8 cellular contexts compared by ENCODE assay signal in genomic region chr1:100895540-100896480, GRCh38. TPM values are rescaled to one million over a fixed set of nuclear protein-coding genes. Genes with fewer than 3 reads are reported as not detected.
DNase-seq lines count a peak whose midpoint lies in the region; ATAC-seq, FAIRE-seq and TF ChIP-seq lines count a peak whose summit lies in the region.

TSS of gene SLC30A7 (plus strand) at chr1:100896090. CDS start at chr1:100896263, 173 bp downstream.

- FAIRE-seq in kidney (lab: Jason Lieb, UNC): no peak

- H3K36me3 ChIP-seq in kidney (ENCODE audit: control insufficient read depth in 1 of 2, insufficient read depth in 2 of 2, low read length in 2 of 2): peaks cover 0 to 6% of the 10 kb centered on the region in 2 donors

- DNase-seq in Ammon's horn (ENCODE audit: low spot score) (peak; percentile 94), NCI-H510A (lab: John Stamatoyannopoulos, UW) (peak; percentile 72), cerebellum (ENCODE audit: low spot score) (peak; percentile 92), kidney (peak; percentile 98)
- DNase-seq in activated CD4-positive, alpha-beta T cell treated with anti-CD3 and anti-CD28 coated beads for 24 hours (ENCODE audit: low read depth in 2 of 2): peak; percentile 97
- DNase-seq in stimulated activated CD4-positive, alpha-beta T cell treated with anti-CD3 and anti-CD28 coated beads, Interleukin-15, amount 100 ng/mL, for 1 hour (ENCODE audit: low read depth in 1 of 2, low spot score in 1 of 2): peak; percentile 94 to 98

- H3K27ac ChIP-seq in kidney (ENCODE audit: low read depth in 2 of 2, low read length in 2 of 2): peak within 1 kb of the TSS; percentile 99

- H3K4me1 ChIP-seq in kidney (ENCODE audit: control insufficient read depth in 1 of 2, insufficient read depth in 1 of 2, low read depth in 1 of 2, low read length in 2 of 2): peaks cover 8 to 19% of the 10 kb centered on the region in 2 donors

- ATAC-seq in HG03378 (IDR thresholded peaks at IDR 0.05; ENCODE audit: unreplicated experiment): peak; percentile 68

- no peak for TF ChIP-seq CTCF in kidney (IDR thresholded peaks at IDR 0.05; ENCODE audit: borderline replicate concordance, extremely low read depth, insufficient read depth)

- H3K9ac ChIP-seq in kidney (ENCODE audit: low read length in 2 of 2): peak within 1 kb of the TSS; percentile 98 to 99

- intact Hi-C loops in kidney (cut with DNase I): no loop called here

- no peaks in the 10 kb centered on the region for H3K9me3 ChIP-seq in kidney (ENCODE audit: control insufficient read depth in 1 of 2, low read length in 2 of 2)

- TF ChIP-seq POLR2A in GM19099 (IDR thresholded peaks at IDR 0.05; ENCODE audit: extremely low read depth, insufficient read length, low read depth): peak; percentile 79

- H3K4me3 ChIP-seq in kidney (ENCODE audit: low read length in 2 of 2): peak within 1 kb of the TSS; percentile 98 to 100

RNA-seq across cellular contexts. Expression of gene SLC30A7, which starts in this region (rescaled TPM):
- 22.8 TPM for total RNA-seq in cerebellum
- total RNA-seq in kidney: 40.2 TPM
- polyA plus RNA-seq in kidney (ENCODE audit: insufficient read depth, low read depth, low replicate concordance): 4.4 TPM

Comparison
In these comparisons a context has a peak if more than half of its experiments do, and no peak if none do; other contexts are left out.
1. Peak in every context shown above with its lines: DNase-seq, ATAC-seq, H3K4me3 ChIP-seq and H3K27ac ChIP-seq.